ENCODE assay signal across 9 cellular contexts in the genomic region with DNA sequence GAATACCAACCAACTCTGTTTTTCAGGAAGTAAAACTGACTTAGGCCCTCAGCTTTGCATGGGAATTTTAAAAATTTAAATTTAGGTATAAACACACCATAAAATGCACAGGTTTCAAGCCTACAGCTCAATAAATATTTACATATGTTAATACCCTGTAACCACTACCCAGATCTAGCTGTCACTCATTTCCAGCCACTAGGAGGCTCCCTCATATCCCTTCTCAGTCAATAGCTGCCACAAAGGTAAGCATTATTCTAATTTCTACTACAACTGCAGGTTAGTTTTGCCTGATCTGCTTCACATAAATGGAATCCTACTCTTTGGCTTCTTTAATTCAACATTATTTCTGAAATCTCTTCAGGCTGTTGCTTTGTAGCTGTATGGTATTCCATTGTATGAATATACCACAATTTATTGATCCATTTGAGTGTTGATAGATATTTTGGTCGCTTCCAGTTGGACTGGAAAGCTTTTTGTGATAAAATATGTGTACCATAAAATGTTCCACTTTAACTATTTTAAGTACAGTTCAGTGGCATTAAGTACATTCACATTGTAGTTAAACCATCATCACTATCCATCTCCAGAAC. TPM values are rescaled to one million over a fixed set of nuclear protein-coding genes. Genes with fewer than 3 reads are reported as not detected.
DNase-seq lines count a peak whose midpoint lies in the region; ATAC-seq, FAIRE-seq and TF ChIP-seq lines count a peak whose summit lies in the region.
"Had no signal": no experiment of that assay in that cellular context is flagged by ENCODE, and none has a peak within 500 bp of the region (broad histone marks: within the 10 kb centered on the region; RNA-seq: fewer than 3 reads in every experiment).

No MANE protein-coding gene starts in this region.

- whole genome bisulfite sequencing in IMR-90 (ENCODE audit: extremely low coverage in 2 of 2, insufficient read length in 1 of 2), 2 experiments: no CpG with 5 or more reads among the region's 1 CpG

- no peak overlapping the region for H3K23ac ChIP-seq in IMR-90 (ENCODE audit: low read depth, low read length)

- no peak overlapping the region for H2AK5ac ChIP-seq in IMR-90 (ENCODE audit: low read depth, low read length)

- no peak overlapping the region for H3K9ac ChIP-seq in IMR-90 (ENCODE audit: low read depth, low read length)

- H3K4ac ChIP-seq in IMR-90 (ENCODE audit: low read depth, low read length): no peak overlapping the region

- H2BK20ac ChIP-seq in IMR-90 (ENCODE audit: low read depth, low read length): no peak overlapping the region

- POLR2A ChIA-PET in IMR-90 (lab: Charles Lee; ENCODE audit: unreplicated experiment): no interaction called here

- peaks cover 6% of the 10 kb centered on the region for H3K9me3 ChIP-seq in IMR-90 (ENCODE audit: control insufficient read depth, insufficient read depth, low read length)

- H3K79me1 ChIP-seq in IMR-90 (ENCODE audit: low read depth in 1 of 2, low read length in 2 of 2): no peaks in the 10 kb centered on the region

- peak; percentile 11 for DNase-seq in NCI-H146 (lab: John Stamatoyannopoulos, UW)
- no peak for DNase-seq in NCI-H146 treated with DMSO at 0.1 percent for 48 hours (lab: John Stamatoyannopoulos, UW; ENCODE audit: unreplicated experiment)
- DNase-seq in IMR-90: no peak
- peak; percentile 20 for DNase-seq in bronchial epithelial cell (ENCODE audit: low read depth)
- no peak for DNase-seq in progenitor cell of endocrine pancreas (ENCODE audit: low spot score, unreplicated experiment)
- DNase-seq in NCI-H2227 (lab: John Stamatoyannopoulos, UW; ENCODE audit: unreplicated experiment): no peak
- no peak for DNase-seq in GM03348 (ENCODE audit: low spot score)
- no peak for DNase-seq in H7
- DNase-seq: naive B cell had no signal

- TF ChIP-seq CTCF in IMR-90 (conservative IDR thresholded peaks at IDR 0.05; ENCODE audit: low read depth, low read length) (peak; percentile 33), bronchial epithelial cell (IDR thresholded peaks at IDR 0.05; ENCODE audit: insufficient read depth, low read length, severe bottlenecking) (peak; percentile 65), progenitor cell of endocrine pancreas (IDR thresholded peaks at IDR 0.05; ENCODE audit: unreplicated experiment) (peak; percentile 30)

- TF ChIP-seq POLR2A in IMR-90 (IDR thresholded peaks at IDR 0.05; ENCODE audit: low read depth, low read length): no peak

- H3K9me3 Mint-ChIP-seq in progenitor cell of endocrine pancreas (ENCODE audit: low read depth): peaks cover 14% of the 10 kb centered on the region

- no peak overlapping the region for H4K91ac ChIP-seq in IMR-90 (ENCODE audit: insufficient read depth, low read depth, low read length)

- no peak overlapping the region for H3K4me3 Mint-ChIP-seq in progenitor cell of endocrine pancreas (ENCODE audit: low read depth)
- H3K4me3 Mint-ChIP-seq: naive B cell had no signal

- TF ChIP-seq RAD21 in IMR-90 (IDR thresholded peaks at IDR 0.05; ENCODE audit: low read length): no peak; the same call in 1 of the 2 replicates

- dilution Hi-C loops in IMR-90 (cut with HindIII; ENCODE audit: low sequenced_read_pairs, unreplicated experiment): no loop called here

- no peaks in the 10 kb centered on the region for H3K36me3 ChIP-seq in IMR-90 (ENCODE audit: control insufficient read depth, insufficient read depth, low read length)
- no peaks in the 10 kb centered on the region for H3K36me3 ChIP-seq in bronchial epithelial cell (ENCODE audit: control insufficient read depth, insufficient read depth, low read length)
- H3K36me3 ChIP-seq in H7 (replicated peaks; ENCODE audit: control insufficient read depth, insufficient read depth, low read length): no peaks in the 10 kb centered on the region

- intact Hi-C loops in IMR-90 (cut with micrococcal nuclease): no loop called here

- H4K8ac ChIP-seq in IMR-90 (ENCODE audit: low read depth in 2 of 2, low read length in 2 of 2): no peak overlapping the region

- H3K4me3 ChIP-seq in IMR-90 (ENCODE audit: insufficient read depth, low read depth, low read length) (no peak overlapping the region), bronchial epithelial cell (ENCODE audit: low read depth, low read length) (no peak overlapping the region), H7 (ENCODE audit: insufficient read depth, low read depth, low read length) (no peak overlapping the region)

- H3K27ac Mint-ChIP-seq in progenitor cell of endocrine pancreas: no peak overlapping the region
- H3K27ac Mint-ChIP-seq: naive B cell had no signal

- in situ Hi-C loops in IMR-90 (cut with MboI; ENCODE audit: low sequenced_read_pairs): no loop called here

- no peak overlapping the region for H2BK15ac ChIP-seq in IMR-90 (ENCODE audit: low read depth, low read length)

- no peak overlapping the region for H2BK5ac ChIP-seq in IMR-90 (ENCODE audit: low read depth, low read length, poor library complexity, severe bottlenecking)

- no peaks in the 10 kb centered on the region for H4K20me1 ChIP-seq in IMR-90 (ENCODE audit: insufficient read depth, low read length)

- BruUV-seq in IMR-90 (replicated peaks; lab: Mats Ljungman, UMichigan): no TSS peak

- H2BK120ac ChIP-seq in IMR-90 (ENCODE audit: low read depth, low read length): no peak overlapping the region

- H3K36me3 Mint-ChIP-seq in progenitor cell of endocrine pancreas (ENCODE audit: insufficient read depth): no peaks in the 10 kb centered on the region
- H3K36me3 Mint-ChIP-seq: naive B cell had no signal

- no peaks in the 10 kb centered on the region for H3K27me3 ChIP-seq in IMR-90 (ENCODE audit: control insufficient read depth, insufficient read depth, low read length)
- no peaks in the 10 kb centered on the region for H3K27me3 ChIP-seq in bronchial epithelial cell (ENCODE audit: control insufficient read depth, insufficient read depth, low read length)
- H3K27me3 ChIP-seq in H7 (ENCODE audit: control insufficient read depth, insufficient read depth, low read length): no peaks in the 10 kb centered on the region

- H3K18ac ChIP-seq in IMR-90 (ENCODE audit: low read depth, low read length): no peak overlapping the region

- ATAC-seq in IMR-90 (ENCODE audit: low read depth): no peak

- no peak overlapping the region for H2AFZ ChIP-seq in IMR-90 (replicated peaks; ENCODE audit: low read length, poor library complexity)

- no peak for FAIRE-seq in bronchial epithelial cell (lab: Jason Lieb, UNC)

- CTCF ChIA-PET in IMR-90 (lab: Yijun Ruan, JAX): interaction anchor here (0.5 to 1.2 kb wide), 5 partner anchors 12 to 1190 kb away, joined by 3 to 5 read pairs (median 4); no protein-coding TSS in a partner anchor

- no peaks in the 10 kb centered on the region for H3K27me3 Mint-ChIP-seq in progenitor cell of endocrine pancreas
- H3K27me3 Mint-ChIP-seq: naive B cell had no signal

- no peak overlapping the region for H4K5ac ChIP-seq in IMR-90 (ENCODE audit: low read depth, low read length)

- H3K56ac ChIP-seq in IMR-90 (ENCODE audit: extremely low read depth, insufficient read depth, low read length): no peak overlapping the region

- no peak overlapping the region for H2AK9ac ChIP-seq in IMR-90 (replicated peaks; ENCODE audit: low read depth, low read length, poor library complexity)

- H3K4me1 Mint-ChIP-seq in progenitor cell of endocrine pancreas (ENCODE audit: low read depth): peaks cover 21% of the 10 kb centered on the region
- H3K4me1 Mint-ChIP-seq: naive B cell had no signal

- H3K14ac ChIP-seq in IMR-90 (replicated peaks; ENCODE audit: low read depth, low read length): no peak overlapping the region

- no peaks in the 10 kb centered on the region for H3K9me1 ChIP-seq in IMR-90 (ENCODE audit: insufficient read depth, low read length)

- no peak overlapping the region for H3K4me2 ChIP-seq in IMR-90 (ENCODE audit: low read depth, low read length)

- H3K4me1 ChIP-seq in IMR-90 (ENCODE audit: control insufficient read depth, insufficient read depth, low read length): no peaks in the 10 kb centered on the region

- no peak overlapping the region for H3K27ac ChIP-seq in IMR-90 (ENCODE audit: insufficient read depth, low read length)

TF ChIP-seq in IMR-90, 13 proteins besides CTCF, POLR2A, EP300 and RAD21 (continues in another document):
- TF ChIP-seq, protein P1, sequence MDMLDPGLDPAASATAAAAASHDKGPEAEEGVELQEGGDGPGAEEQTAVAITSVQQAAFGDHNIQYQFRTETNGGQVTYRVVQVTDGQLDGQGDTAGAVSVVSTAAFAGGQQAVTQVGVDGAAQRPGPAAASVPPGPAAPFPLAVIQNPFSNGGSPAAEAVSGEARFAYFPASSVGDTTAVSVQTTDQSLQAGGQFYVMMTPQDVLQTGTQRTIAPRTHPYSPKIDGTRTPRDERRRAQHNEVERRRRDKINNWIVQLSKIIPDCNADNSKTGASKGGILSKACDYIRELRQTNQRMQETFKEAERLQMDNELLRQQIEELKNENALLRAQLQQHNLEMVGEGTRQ (IDR thresholded peaks at IDR 0.05; ENCODE audit: low read depth, low read length): no peak
- TF ChIP-seq, protein P2, sequence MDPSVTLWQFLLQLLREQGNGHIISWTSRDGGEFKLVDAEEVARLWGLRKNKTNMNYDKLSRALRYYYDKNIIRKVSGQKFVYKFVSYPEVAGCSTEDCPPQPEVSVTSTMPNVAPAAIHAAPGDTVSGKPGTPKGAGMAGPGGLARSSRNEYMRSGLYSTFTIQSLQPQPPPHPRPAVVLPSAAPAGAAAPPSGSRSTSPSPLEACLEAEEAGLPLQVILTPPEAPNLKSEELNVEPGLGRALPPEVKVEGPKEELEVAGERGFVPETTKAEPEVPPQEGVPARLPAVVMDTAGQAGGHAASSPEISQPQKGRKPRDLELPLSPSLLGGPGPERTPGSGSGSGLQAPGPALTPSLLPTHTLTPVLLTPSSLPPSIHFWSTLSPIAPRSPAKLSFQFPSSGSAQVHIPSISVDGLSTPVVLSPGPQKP (IDR thresholded peaks at IDR 0.05; ENCODE audit: borderline replicate concordance, low read depth, low read length): no peak
- TF ChIP-seq NFE2L2 (IDR thresholded peaks at IDR 0.05; ENCODE audit: low read depth, low read length): no peak
- no peak for TF ChIP-seq BHLHE40 (IDR thresholded peaks at IDR 0.05; ENCODE audit: low read depth, low read length)
- no peak for TF ChIP-seq MAZ (IDR thresholded peaks at IDR 0.05; ENCODE audit: borderline replicate concordance, low read depth, low read length)
- no peak for TF ChIP-seq FOS (IDR thresholded peaks at IDR 0.05; ENCODE audit: low read depth, low read length)
- TF ChIP-seq RCOR1 (IDR thresholded peaks at IDR 0.05; ENCODE audit: insufficient replicate concordance, low read length): no peak
- TF ChIP-seq MXI1 (IDR thresholded peaks at IDR 0.05; ENCODE audit: borderline replicate concordance, low read depth, low read length): no peak
- TF ChIP-seq CHD1 (IDR thresholded peaks at IDR 0.05; ENCODE audit: low read depth, low read length): no peak
- TF ChIP-seq RFX5 (IDR thresholded peaks at IDR 0.05; ENCODE audit: low read depth, low read length): no peak

RNA-seq across cellular contexts. Expression of a gene that starts 32.5 kb away (rescaled TPM):
- total RNA-seq in IMR-90 (2012; rRNA removed) (not detected in 2 replicates), bronchial epithelial cell (not detected in 2 replicates), progenitor cell of endocrine pancreas (1.9 and 2.6 TPM in 2 replicates)
- not detected in 2 replicates for polyA plus RNA-seq in IMR-90 (2012; rRNA removed)
- not detected in 2 replicates for polyA plus RNA-seq in IMR-90 (2012; cell fraction: cytosol; rRNA removed)
- polyA plus RNA-seq in IMR-90 (2012; cell fraction: nucleus; rRNA removed; ENCODE audit: low replicate concordance): not detected in 2 replicates
- 0.30 and 0.38 TPM in 2 replicates for total RNA-seq in H7 (2014; rRNA removed; shearing (Covaris generic))

Comparison
In these comparisons a context has a peak if more than half of its experiments do, and no peak if none do; other contexts are left out.
1. DNase-seq: peak in NCI-H146 (single experiment) and bronchial epithelial cell (single experiment); none in NCI-H146 treated with DMSO at 0.1 percent for 48 hours (single experiment), IMR-90 (single experiment), progenitor cell of endocrine pancreas (single experiment), NCI-H2227 (single experiment), GM03348 (single experiment) and H7 (single experiment).
2. Peak in every context shown above with its lines, with median percentiles within 50 percentile points of each other: CTCF ChIP-seq.